In genomic region chr11:133663135-133663534, GRCh38 we compare ENCODE assay signal across 22 cellular contexts.
"Had no signal": no experiment of that assay in that cellular context is flagged by ENCODE, and none has a peak within 500 bp of the region (broad histone marks: within the 10 kb centered on the region; RNA-seq: fewer than 3 reads in every experiment).

No MANE protein-coding gene starts in this region.

- H3K4me3 ChIP-seq: gastrocnemius medialis, lung, ovary, psoas muscle, sigmoid colon, stomach, testis, tibial artery, upper lobe of left lung had no signal

- DNase-seq: cortex of kidney; effector CD4-positive, alpha-beta T cell; foreskin fibroblast; gastrocnemius medialis; head of caudate nucleus; natural killer cell; occipital lobe; ovary; psoas muscle; right cardiac atrium; sigmoid colon; stimulated activated CD4-positive, alpha-beta T cell treated with anti-CD3 and anti-CD28 coated beads, Interleukin-2, amount 100 ng/mL, for 24 hours; stimulated activated CD4-positive, alpha-beta T cell treated with anti-CD3 and anti-CD28 coated beads, Interleukin-4, amount 100 ng/mL, for 24 hours; stimulated activated naive CD4-positive, alpha-beta T cell treated with Interleukin-2 at 50 U/mL for 16 hours; stomach; testis; tibial artery; upper lobe of left lung had no signal

- ATAC-seq: esophagus mucosa; gastrocnemius medialis; left lobe of liver; natural killer cell; psoas muscle; right cardiac atrium; stimulated activated effector memory CD8-positive, alpha-beta T cell treated with anti-CD3 and anti-CD28 coated beads, Interleukin-12 subunit alpha, Interleukin-12 subunit beta, amount 100 ng/mL, for 72 hours had no signal
